8 cellular contexts compared by ENCODE assay signal in the genomic region with DNA sequence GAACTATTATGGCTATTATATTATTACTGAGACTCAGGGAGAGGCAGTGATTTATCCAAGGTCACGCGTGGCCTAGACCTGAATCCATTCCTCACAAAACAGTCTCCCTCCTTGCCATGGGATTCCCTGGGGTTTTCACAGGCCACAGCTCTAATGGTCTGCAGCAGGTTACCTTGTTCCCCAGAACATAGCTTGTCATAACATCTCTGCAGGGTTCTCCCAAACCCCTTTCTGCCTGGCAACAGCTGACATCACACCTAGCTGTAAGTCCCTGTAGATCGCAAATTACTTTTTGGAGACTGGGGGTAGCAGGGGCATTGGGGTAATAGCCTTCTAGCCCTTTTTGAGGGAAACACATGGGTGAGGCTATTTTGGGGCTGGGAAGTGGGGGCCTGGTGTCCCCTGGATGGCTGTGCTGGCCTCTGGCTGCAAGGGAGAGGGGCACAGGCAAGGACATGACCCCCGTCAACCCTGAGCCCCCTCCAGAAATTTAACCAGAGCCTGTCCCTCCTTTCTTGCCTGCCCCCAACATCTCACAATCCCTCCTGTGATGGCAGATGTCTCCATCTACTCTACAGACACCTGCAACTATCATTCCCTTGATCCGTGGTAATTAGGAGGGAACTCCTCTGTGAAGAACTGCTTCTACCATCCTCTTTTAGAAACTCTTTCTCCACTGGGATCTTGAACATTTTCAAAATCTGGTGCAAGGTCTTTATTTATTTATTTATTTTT. TPM values are rescaled to one million over a fixed set of nuclear protein-coding genes. Genes with fewer than 3 reads are reported as not detected.
DNase-seq lines count a peak whose midpoint lies in the region; ATAC-seq and TF ChIP-seq lines count a peak whose summit lies in the region.

No MANE protein-coding gene starts in this region.

- H3K27me3 ChIP-seq in Peyer's patch (no peaks in the 10 kb centered on the region), layer of hippocampus (ENCODE audit: control insufficient read depth, insufficient read depth, low read length) (no peaks in the 10 kb centered on the region)

- peaks cover 3 to 24% (median 15%) of the 10 kb centered on the region in 4 donors for H3K4me1 ChIP-seq in Peyer's patch

- DNase-seq in Peyer's patch = peak in 2 of 3 donors; percentile 94 to 95
- peak; percentile 70 for DNase-seq in activated naive CD4-positive, alpha-beta T cell treated with Interleukin-2 at 50 U/mL for 16 hours
- peak; percentile 41 for DNase-seq in stimulated activated CD8-positive, alpha-beta memory T cell treated with anti-CD3 and anti-CD28 coated beads, Interleukin-12 subunit alpha, Interleukin-12 subunit beta, amount 100 ng/mL, for 4 hours (ENCODE audit: low read depth)
- no peak for DNase-seq in COLO668 (lab: John Stamatoyannopoulos, UW; ENCODE audit: unreplicated experiment)
- DNase-seq in NCI-H226 = no peak

- H3K36me3 ChIP-seq in Peyer's patch = peaks cover 0 to 19% (median 0%) of the 10 kb centered on the region in 3 donors

- H3K9me3 ChIP-seq in Peyer's patch = no peaks in the 10 kb centered on the region

- TF ChIP-seq CTCF in Peyer's patch (IDR thresholded peaks at IDR 0.05) = no peak

- H3K27ac ChIP-seq in Peyer's patch (peak overlapping the region; percentile 85 to 97 (median 94)), layer of hippocampus (ENCODE audit: low read depth, low read length) (peak overlapping the region; percentile 75)

- ATAC-seq in GM19035 (IDR thresholded peaks at IDR 0.05; ENCODE audit: unreplicated experiment) (peak; percentile 26), GM19397 (IDR thresholded peaks at IDR 0.05; ENCODE audit: unreplicated experiment) (no peak)

- no peak for TF ChIP-seq POLR2A in Peyer's patch (IDR thresholded peaks at IDR 0.05)

- H3K4me3 ChIP-seq in Peyer's patch = peak overlapping the region; percentile 55 to 75 (median 64)

RNA-seq across cellular contexts. Expression of a gene that starts 1.3 kb away (rescaled TPM):
- 1,000 to 10,000 TPM in 2 of 4 donors, 100 to 1,000 TPM in 2; 759 to 2,006 (median 1,183) TPM for total RNA-seq in Peyer's patch

RNA-seq across cellular contexts. Expression of a gene that starts 38.1 kb away (rescaled TPM):
- 1,000 to 10,000 TPM in 3 of 4 donors, 100 to 1,000 TPM in 1; 975 to 1,961 (median 1,274) TPM for total RNA-seq in Peyer's patch

RNA-seq across cellular contexts. Expression of a gene that starts 53.9 kb away (rescaled TPM):
- 10 to 100 TPM; 19.4 to 85.0 (median 28.2) TPM for total RNA-seq in Peyer's patch

Comparison
In these comparisons a context has a peak if more than half of its experiments do, and no peak if none do; other contexts are left out.
1. DNase-seq: peak in Peyer's patch (2 of 3), activated naive CD4-positive, alpha-beta T cell treated with Interleukin-2 at 50 U/mL for 16 hours (single experiment) and stimulated activated CD8-positive, alpha-beta memory T cell treated with anti-CD3 and anti-CD28 coated beads, Interleukin-12 subunit alpha, Interleukin-12 subunit beta, amount 100 ng/mL, for 4 hours (single experiment); none in COLO668 (single experiment) and NCI-H226 (single experiment).